8 cellular contexts compared by ENCODE assay signal in genomic region chr1:155255243-155256100, GRCh38. TPM values are rescaled to one million over a fixed set of nuclear protein-coding genes. Genes with fewer than 3 reads are reported as not detected.
DNase-seq lines count a peak whose midpoint lies in the region; ATAC-seq and TF ChIP-seq lines count a peak whose summit lies in the region.

Gene ENTREP3 (minus strand): TSS chr1:155255483. CDS start chr1:155254877, 606 bp downstream.

- peaks cover 11% of the 10 kb centered on the region for H3K4me1 ChIP-seq in CD8-positive, alpha-beta memory T cell (ENCODE audit: insufficient read depth, low read length)
- peaks cover 7% of the 10 kb centered on the region for H3K4me1 ChIP-seq in ovary (ENCODE audit: insufficient read depth)
- H3K4me1 ChIP-seq in transverse colon: peaks cover 19 to 35% (median 24%) of the 10 kb centered on the region in 4 donors

- no peaks in the 10 kb centered on the region for H3K9me3 Mint-ChIP-seq in CD8-positive, alpha-beta memory T cell
- no peaks in the 10 kb centered on the region for H3K9me3 Mint-ChIP-seq in activated naive CD8-positive, alpha-beta T cell treated with anti-CD3 and anti-CD28 coated beads, Interleukin-2, amount 50 U/mL, for 24 hours

- peak within 1 kb of the TSS; percentile 38 to 80 (median 69) for H3K27ac Mint-ChIP-seq in CD8-positive, alpha-beta memory T cell
- peak within 1 kb of the TSS; percentile 73 for H3K27ac Mint-ChIP-seq in activated naive CD8-positive, alpha-beta T cell treated with anti-CD3 and anti-CD28 coated beads, Interleukin-2, amount 50 U/mL, for 24 hours

- peak; percentile 58 to 79 (median 68) for DNase-seq in CD8-positive, alpha-beta memory T cell
- DNase-seq in NCI-H1092 treated with DMSO at 0.1 percent for 48 hours (lab: John Stamatoyannopoulos, UW) (peak; percentile 87), SW480 (ENCODE audit: low spot score) (peak; percentile 81), Right ventricle myocardium inferior (ENCODE audit: missing footprints) (peak; percentile 95), ovary (peak; percentile 87 to 91 (median 90)), transverse colon (peak; percentile 89)
- DNase-seq in activated naive CD8-positive, alpha-beta T cell treated with anti-CD3 and anti-CD28 coated beads, Interleukin-2, amount 50 U/mL, for 24 hours: peak; percentile 86

- peak within 1 kb of the TSS; percentile 51 for H3K27ac ChIP-seq in CD8-positive, alpha-beta memory T cell (ENCODE audit: low read depth, low read length)
- H3K27ac ChIP-seq in ovary: peak within 1 kb of the TSS; percentile 94 to 99
- H3K27ac ChIP-seq in transverse colon: peak within 1 kb of the TSS; percentile 91 to 95 (median 92)

- POLR2A ChIA-PET in CD8-positive, alpha-beta memory T cell (lab: Charles Lee): interaction anchor here (1.1 kb wide), 1 partner anchor 10 kb away, joined by 3 read pairs; no protein-coding TSS in a partner anchor

- H3K27me3 Mint-ChIP-seq in CD8-positive, alpha-beta memory T cell: no peaks in the 10 kb centered on the region
- H3K27me3 Mint-ChIP-seq in activated naive CD8-positive, alpha-beta T cell treated with anti-CD3 and anti-CD28 coated beads, Interleukin-2, amount 50 U/mL, for 24 hours: no peaks in the 10 kb centered on the region

- peaks cover 8 to 32% (median 9%) of the 10 kb centered on the region in 3 donors for H3K36me3 Mint-ChIP-seq in CD8-positive, alpha-beta memory T cell
- peaks cover 19% of the 10 kb centered on the region for H3K36me3 Mint-ChIP-seq in activated naive CD8-positive, alpha-beta T cell treated with anti-CD3 and anti-CD28 coated beads, Interleukin-2, amount 50 U/mL, for 24 hours (ENCODE audit: low read depth)

- TF ChIP-seq POLR2A in ovary (IDR thresholded peaks at IDR 0.05) (peak; percentile 75), transverse colon (IDR thresholded peaks at IDR 0.05) (peak; percentile 60)

- intact Hi-C loops in Right ventricle myocardium inferior (cut with DNase I) (no loop called here), ovary (cut with DNase I) (loop anchor here in 2 of 4 donors (5.0 to 10.0 kb wide), 2 partner anchors 67 to 69 kb away; partner anchors contain the start of gene RUSC1 (in 2 of the 2)), transverse colon (cut with DNase I; ENCODE audit: low total_unique reads) (loop anchor here (10.0 kb wide), 1 partner anchor 339 kb away; no protein-coding TSS in a partner anchor)

- WGBS in ovary, 3 donors: 1 to 2% (median 1%) methylated on average over 45 to 57 of the region's 57 CpGs
- 9% methylated on average over 54 of the region's 57 CpGs; no CpG with 5 or more reads in 1 of the 2 donors for WGBS in transverse colon (ENCODE audit: low coverage in 1 of 2), 2 donors

- no peaks in the 10 kb centered on the region for H3K9me3 ChIP-seq in CD8-positive, alpha-beta memory T cell (ENCODE audit: low read length)
- H3K9me3 ChIP-seq in ovary: no peaks in the 10 kb centered on the region
- no peaks in the 10 kb centered on the region for H3K9me3 ChIP-seq in transverse colon

- CTCF ChIA-PET in CD8-positive, alpha-beta memory T cell (lab: Charles Lee): interaction anchor here (1.0 to 2.1 kb wide), 2 partner anchors 48 to 68 kb away, joined by 4 to 6 read pairs; partner anchors contain the start of gene THBS3

- ATAC-seq in GM21619 (IDR thresholded peaks at IDR 0.05; ENCODE audit: unreplicated experiment) (peak; percentile 53), Right ventricle myocardium inferior (peak; percentile 89)
- ATAC-seq in activated naive CD8-positive, alpha-beta T cell treated with anti-CD3 and anti-CD28 coated beads, Interleukin-2, amount 50 U/mL, for 24 hours: peak; percentile 76

- peak within 1 kb of the TSS; percentile 68 to 91 (median 80) for H3K4me3 Mint-ChIP-seq in CD8-positive, alpha-beta memory T cell
- peak within 1 kb of the TSS; percentile 86 for H3K4me3 Mint-ChIP-seq in activated naive CD8-positive, alpha-beta T cell treated with anti-CD3 and anti-CD28 coated beads, Interleukin-2, amount 50 U/mL, for 24 hours

- H3K4me3 ChIP-seq in CD8-positive, alpha-beta memory T cell (ENCODE audit: low read length): peak within 1 kb of the TSS; percentile 49
- peak within 1 kb of the TSS; percentile 73 for H3K4me3 ChIP-seq in ovary
- H3K4me3 ChIP-seq in transverse colon: peak within 1 kb of the TSS; percentile 57 to 98 (median 79)

- no peak for TF ChIP-seq EP300 in ovary (IDR thresholded peaks at IDR 0.05)
- TF ChIP-seq EP300 in transverse colon (IDR thresholded peaks at IDR 0.05; ENCODE audit: low read depth): no peak

- peaks cover 30 to 43% (median 42%) of the 10 kb centered on the region in 3 donors for H3K4me1 Mint-ChIP-seq in CD8-positive, alpha-beta memory T cell
- H3K4me1 Mint-ChIP-seq in activated naive CD8-positive, alpha-beta T cell treated with anti-CD3 and anti-CD28 coated beads, Interleukin-2, amount 50 U/mL, for 24 hours: peaks cover 27% of the 10 kb centered on the region

- H3K36me3 ChIP-seq in CD8-positive, alpha-beta memory T cell (ENCODE audit: insufficient read depth, low read length): peaks cover 11% of the 10 kb centered on the region
- H3K36me3 ChIP-seq in ovary: no peaks in the 10 kb centered on the region
- peaks cover 0 to 5% (median 0%) of the 10 kb centered on the region in 4 donors for H3K36me3 ChIP-seq in transverse colon

- no peaks in the 10 kb centered on the region for H3K27me3 ChIP-seq in CD8-positive, alpha-beta memory T cell (ENCODE audit: insufficient read depth, low read length, poor library complexity, severe bottlenecking)
- H3K27me3 ChIP-seq in ovary: no peaks in the 10 kb centered on the region
- no peaks in the 10 kb centered on the region for H3K27me3 ChIP-seq in transverse colon

- in situ Hi-C loops in transverse colon (cut with MboI; ENCODE audit: low pct_ligation_motif_present in 1 of 4, low pct_unique_long_range_greater_than_20kb in 1 of 4, low sequenced_read_pairs in 3 of 4): loop anchor here in 3 of 4 donors (10.0 to 25.0 kb wide), 2 partner anchors 59 to 332 kb away; no protein-coding TSS in a partner anchor

- TF ChIP-seq CTCF in ovary (IDR thresholded peaks at IDR 0.05) (no peak), transverse colon (IDR thresholded peaks at IDR 0.05) (no peak)

RNA-seq across cellular contexts. Expression of gene ENTREP3, which starts in this region (rescaled TPM):
- 10 to 100 TPM; 39.1 to 41.5 TPM for total RNA-seq in CD8-positive, alpha-beta memory T cell
- polyA plus RNA-seq in CD8-positive, alpha-beta memory T cell: 1.7 TPM
- 14.5 TPM for total RNA-seq in Right ventricle myocardium inferior
- total RNA-seq in ovary: 10 to 100 TPM; 10.8 to 22.4 (median 20.2) TPM
- 10 to 100 TPM in 1 of 2 donors, 1 to 10 TPM in 1; 9.3 to 11.8 TPM for polyA plus RNA-seq in ovary
- 10 to 100 TPM in 3 of 4 donors, 1 to 10 TPM in 1; 9.0 to 21.9 (median 15.7) TPM for total RNA-seq in transverse colon

Comparison
In these comparisons a context has a peak if more than half of its experiments do, and no peak if none do; other contexts are left out.
1. Peak in every context shown above with its lines: DNase-seq, ATAC-seq, H3K4me3 ChIP-seq and H3K27ac ChIP-seq.